In the genomic region with DNA sequence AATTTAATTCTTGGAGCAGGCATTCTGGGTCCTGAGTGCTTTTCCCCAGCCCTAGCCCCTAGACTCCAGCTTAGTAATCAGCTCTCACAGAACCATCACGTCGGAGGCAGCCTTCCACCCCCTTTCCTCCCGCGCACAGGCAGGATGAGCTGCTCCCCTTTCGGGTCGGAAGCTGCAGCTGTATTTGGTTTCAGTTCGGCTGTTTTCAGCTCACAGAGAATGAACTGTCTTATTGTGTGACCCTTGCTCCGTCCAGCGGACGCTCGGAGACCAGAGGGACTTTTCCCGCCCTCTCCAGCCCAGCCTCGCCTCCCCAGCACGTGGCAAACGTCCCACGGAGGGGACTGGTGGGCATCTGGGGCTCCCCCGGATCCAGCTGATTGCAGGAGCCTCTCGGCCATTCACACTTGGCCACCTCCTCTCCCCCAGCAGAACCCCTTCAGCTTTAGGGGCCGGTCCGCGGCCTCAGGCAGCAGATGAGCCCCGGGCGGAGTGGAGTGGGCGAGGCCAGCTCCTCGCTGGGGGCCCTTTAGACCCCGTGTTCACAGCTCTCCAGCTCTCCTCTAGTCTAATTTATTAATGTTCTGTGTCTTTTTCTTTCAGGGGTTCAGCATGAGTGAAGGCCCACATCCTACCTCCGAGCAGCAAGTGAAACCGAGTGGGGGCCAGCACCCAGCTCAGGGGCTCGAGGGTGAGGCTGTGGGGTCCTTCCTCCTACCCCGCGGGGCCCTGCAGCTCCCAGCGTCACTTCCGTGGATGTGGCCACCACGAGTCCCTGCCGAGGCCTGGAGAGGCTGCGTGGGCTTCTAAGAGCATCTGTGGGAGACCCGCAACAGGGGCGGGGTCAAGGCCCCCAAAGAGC, we compare ENCODE assay signal across 2 cellular contexts.
TF ChIP-seq lines count a peak whose summit lies in the region.

No MANE protein-coding gene starts in this region.

TF ChIP-seq in IMR-90, 13 proteins besides CTCF, POLR2A, EP300 and RAD21:
- TF ChIP-seq, protein P1, sequence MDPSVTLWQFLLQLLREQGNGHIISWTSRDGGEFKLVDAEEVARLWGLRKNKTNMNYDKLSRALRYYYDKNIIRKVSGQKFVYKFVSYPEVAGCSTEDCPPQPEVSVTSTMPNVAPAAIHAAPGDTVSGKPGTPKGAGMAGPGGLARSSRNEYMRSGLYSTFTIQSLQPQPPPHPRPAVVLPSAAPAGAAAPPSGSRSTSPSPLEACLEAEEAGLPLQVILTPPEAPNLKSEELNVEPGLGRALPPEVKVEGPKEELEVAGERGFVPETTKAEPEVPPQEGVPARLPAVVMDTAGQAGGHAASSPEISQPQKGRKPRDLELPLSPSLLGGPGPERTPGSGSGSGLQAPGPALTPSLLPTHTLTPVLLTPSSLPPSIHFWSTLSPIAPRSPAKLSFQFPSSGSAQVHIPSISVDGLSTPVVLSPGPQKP (IDR thresholded peaks at IDR 0.05; ENCODE audit: borderline replicate concordance, low read depth, low read length): no peak
- no peak for TF ChIP-seq CEBPB (IDR thresholded peaks at IDR 0.05; ENCODE audit: low read depth, low read length)
- TF ChIP-seq FOS (IDR thresholded peaks at IDR 0.05; ENCODE audit: low read depth, low read length): no peak
- TF ChIP-seq MXI1 (IDR thresholded peaks at IDR 0.05; ENCODE audit: borderline replicate concordance, low read depth, low read length): no peak
- no peak for TF ChIP-seq MAZ (IDR thresholded peaks at IDR 0.05; ENCODE audit: borderline replicate concordance, low read depth, low read length)
- no peak for TF ChIP-seq RFX5 (IDR thresholded peaks at IDR 0.05; ENCODE audit: low read depth, low read length)
- no peak for TF ChIP-seq MAFK (IDR thresholded peaks at IDR 0.05; ENCODE audit: low read depth, low read length)
- no peak for TF ChIP-seq BHLHE40 (IDR thresholded peaks at IDR 0.05; ENCODE audit: low read depth, low read length)
- TF ChIP-seq NFE2L2 (IDR thresholded peaks at IDR 0.05; ENCODE audit: low read depth, low read length): no peak
- TF ChIP-seq SMC3 (IDR thresholded peaks at IDR 0.05; ENCODE audit: low read depth, low read length): no peak
- TF ChIP-seq RCOR1 (IDR thresholded peaks at IDR 0.05; ENCODE audit: insufficient replicate concordance, low read length): no peak
- TF ChIP-seq, protein P2, sequence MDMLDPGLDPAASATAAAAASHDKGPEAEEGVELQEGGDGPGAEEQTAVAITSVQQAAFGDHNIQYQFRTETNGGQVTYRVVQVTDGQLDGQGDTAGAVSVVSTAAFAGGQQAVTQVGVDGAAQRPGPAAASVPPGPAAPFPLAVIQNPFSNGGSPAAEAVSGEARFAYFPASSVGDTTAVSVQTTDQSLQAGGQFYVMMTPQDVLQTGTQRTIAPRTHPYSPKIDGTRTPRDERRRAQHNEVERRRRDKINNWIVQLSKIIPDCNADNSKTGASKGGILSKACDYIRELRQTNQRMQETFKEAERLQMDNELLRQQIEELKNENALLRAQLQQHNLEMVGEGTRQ (IDR thresholded peaks at IDR 0.05; ENCODE audit: low read depth, low read length): no peak
- TF ChIP-seq CHD1 (IDR thresholded peaks at IDR 0.05; ENCODE audit: low read depth, low read length): no peak

TF ChIP-seq in neural cell, 6 proteins besides CTCF, POLR2A, EP300 and RAD21 (continued from another document):
- TF ChIP-seq POLR2AphosphoS5 (IDR thresholded peaks at IDR 0.05) (no peak), MXI1 (conservative IDR thresholded peaks at IDR 0.05; ENCODE audit: poor library complexity, severe bottlenecking) (no peak), TAF1 (IDR thresholded peaks at IDR 0.05; ENCODE audit: low read depth) (no peak)
- TF ChIP-seq, protein P3, sequence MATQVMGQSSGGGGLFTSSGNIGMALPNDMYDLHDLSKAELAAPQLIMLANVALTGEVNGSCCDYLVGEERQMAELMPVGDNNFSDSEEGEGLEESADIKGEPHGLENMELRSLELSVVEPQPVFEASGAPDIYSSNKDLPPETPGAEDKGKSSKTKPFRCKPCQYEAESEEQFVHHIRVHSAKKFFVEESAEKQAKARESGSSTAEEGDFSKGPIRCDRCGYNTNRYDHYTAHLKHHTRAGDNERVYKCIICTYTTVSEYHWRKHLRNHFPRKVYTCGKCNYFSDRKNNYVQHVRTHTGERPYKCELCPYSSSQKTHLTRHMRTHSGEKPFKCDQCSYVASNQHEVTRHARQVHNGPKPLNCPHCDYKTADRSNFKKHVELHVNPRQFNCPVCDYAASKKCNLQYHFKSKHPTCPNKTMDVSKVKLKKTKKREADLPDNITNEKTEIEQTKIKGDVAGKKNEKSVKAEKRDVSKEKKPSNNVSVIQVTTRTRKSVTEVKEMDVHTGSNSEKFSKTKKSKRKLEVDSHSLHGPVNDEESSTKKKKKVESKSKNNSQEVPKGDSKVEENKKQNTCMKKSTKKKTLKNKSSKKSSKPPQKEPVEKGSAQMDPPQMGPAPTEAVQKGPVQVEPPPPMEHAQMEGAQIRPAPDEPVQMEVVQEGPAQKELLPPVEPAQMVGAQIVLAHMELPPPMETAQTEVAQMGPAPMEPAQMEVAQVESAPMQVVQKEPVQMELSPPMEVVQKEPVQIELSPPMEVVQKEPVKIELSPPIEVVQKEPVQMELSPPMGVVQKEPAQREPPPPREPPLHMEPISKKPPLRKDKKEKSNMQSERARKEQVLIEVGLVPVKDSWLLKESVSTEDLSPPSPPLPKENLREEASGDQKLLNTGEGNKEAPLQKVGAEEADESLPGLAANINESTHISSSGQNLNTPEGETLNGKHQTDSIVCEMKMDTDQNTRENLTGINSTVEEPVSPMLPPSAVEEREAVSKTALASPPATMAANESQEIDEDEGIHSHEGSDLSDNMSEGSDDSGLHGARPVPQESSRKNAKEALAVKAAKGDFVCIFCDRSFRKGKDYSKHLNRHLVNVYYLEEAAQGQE (IDR thresholded peaks at IDR 0.05; ENCODE audit: borderline replicate concordance): no peak
